8 cellular contexts compared by ENCODE assay signal in genomic region chr3:177337548-177338331, GRCh38.
DNase-seq lines count a peak whose midpoint lies in the region; ATAC-seq and TF ChIP-seq lines count a peak whose summit lies in the region.

No MANE protein-coding gene starts in this region.

- intact Hi-C loops in CD4-positive, alpha-beta memory T cell (cut with micrococcal nuclease), result no loop called here
- intact Hi-C loops in testis (cut with DNase I; ENCODE audit: low total_unique reads), result no loop called here

- H3K27ac ChIP-seq in CD4-positive, alpha-beta memory T cell (ENCODE audit: low read depth, low read length), result no peak overlapping the region
- H3K27ac ChIP-seq in testis, result no peak overlapping the region

- H3K9me3 ChIP-seq in CD4-positive, alpha-beta memory T cell (ENCODE audit: control insufficient read depth in 1 of 2, low read length in 2 of 2), result no peaks in the 10 kb centered on the region
- no peaks in the 10 kb centered on the region for H3K9me3 ChIP-seq in testis

- peaks cover 15 to 24% (median 19%) of the 10 kb centered on the region in 4 donors for H3K4me1 Mint-ChIP-seq in CD4-positive, alpha-beta memory T cell
- peaks cover 74% of the 10 kb centered on the region for H3K4me1 Mint-ChIP-seq in nephron

- H3K36me3 Mint-ChIP-seq in CD4-positive, alpha-beta memory T cell, result no peaks in the 10 kb centered on the region
- no peaks in the 10 kb centered on the region for H3K36me3 Mint-ChIP-seq in nephron (ENCODE audit: low read depth)

- peak overlapping the region in 1 of 8 donors; percentile 69 for H3K4me3 Mint-ChIP-seq in CD4-positive, alpha-beta memory T cell
- no peak overlapping the region for H3K4me3 Mint-ChIP-seq in nephron

- no peak overlapping the region for H3K4me3 ChIP-seq in CD4-positive, alpha-beta memory T cell (ENCODE audit: low read length in 2 of 2)
- no peak overlapping the region for H3K4me3 ChIP-seq in testis

- DNase-seq in CD4-positive, alpha-beta memory T cell, result peak in 2 of 5 donors; percentile 33 to 81
- DNase-seq in GM20000 (ENCODE audit: low spot score), result peak; percentile 50
- peak; percentile 74 to 82 for DNase-seq in activated T-cell treated with anti-CD3 and anti-CD28 coated beads, Interleukin-2, amount 50 U/mL, for 48 hours
- no peak for DNase-seq in NCI-H446 (lab: John Stamatoyannopoulos, UW)
- no peak for DNase-seq in testis
- DNase-seq in NCI-H2227 treated with DMSO at 0.1 percent for 48 hours (lab: John Stamatoyannopoulos, UW), result no peak

- 90 to 93% methylated on average over 9 of the region's 9 CpGs for WGBS in testis, 2 donors

- CTCF ChIA-PET in CD4-positive, alpha-beta memory T cell (lab: Charles Lee; ENCODE audit: partially characterized antibody), result interaction anchor here (0.6 kb wide), 1 partner anchor 22 kb away, joined by 4 read pairs; no protein-coding TSS in a partner anchor

- H3K4me1 ChIP-seq in CD4-positive, alpha-beta memory T cell (ENCODE audit: insufficient read depth, low read length), result peaks cover 16% of the 10 kb centered on the region
- no peaks in the 10 kb centered on the region for H3K4me1 ChIP-seq in testis

- H3K27me3 Mint-ChIP-seq in CD4-positive, alpha-beta memory T cell, result no peaks in the 10 kb centered on the region
- no peaks in the 10 kb centered on the region for H3K27me3 Mint-ChIP-seq in nephron (ENCODE audit: low read depth)

- no peak for TF ChIP-seq POLR2A in testis (IDR thresholded peaks at IDR 0.05)

- peak; percentile 76 for ATAC-seq in HG03571 (IDR thresholded peaks at IDR 0.05; ENCODE audit: unreplicated experiment)

- H3K36me3 ChIP-seq in CD4-positive, alpha-beta memory T cell (ENCODE audit: insufficient read depth, low read length), result no peaks in the 10 kb centered on the region
- no peaks in the 10 kb centered on the region for H3K36me3 ChIP-seq in testis (ENCODE audit: low read depth, missing control alignments)

- H3K27ac Mint-ChIP-seq in CD4-positive, alpha-beta memory T cell, result peak overlapping the region in 5 of 7 donors; percentile 18 to 64 (median 58)
- peak overlapping the region; percentile 77 to 87 (median 86) for H3K27ac Mint-ChIP-seq in nephron

- POLR2A ChIA-PET in CD4-positive, alpha-beta memory T cell (lab: Charles Lee; ENCODE audit: partially characterized antibody), result interaction anchor here (1.0 kb wide), 1 partner anchor 23 kb away, joined by 3 read pairs; no protein-coding TSS in a partner anchor

- TF ChIP-seq CTCF in GM20000 (IDR thresholded peaks at IDR 0.05; ENCODE audit: extremely low read depth, missing control alignments), result no peak
- TF ChIP-seq CTCF in nephron (IDR thresholded peaks at IDR 0.05; ENCODE audit: unreplicated experiment in 3 of 3), result no peak
- no peak for TF ChIP-seq CTCF in testis (IDR thresholded peaks at IDR 0.05)

- no peaks in the 10 kb centered on the region for H3K9me3 Mint-ChIP-seq in CD4-positive, alpha-beta memory T cell
- no peaks in the 10 kb centered on the region for H3K9me3 Mint-ChIP-seq in nephron

- H3K27me3 ChIP-seq in CD4-positive, alpha-beta memory T cell (ENCODE audit: insufficient read depth, low read length), result no peaks in the 10 kb centered on the region
- no peaks in the 10 kb centered on the region for H3K27me3 ChIP-seq in testis

Comparison
In these comparisons a context has a peak if more than half of its experiments do, and no peak if none do; other contexts are left out.
1. DNase-seq: peak in GM20000 (single experiment) and activated T-cell treated with anti-CD3 and anti-CD28 coated beads, Interleukin-2, amount 50 U/mL, for 48 hours (2 of 2); none in NCI-H446 (0 of 2), testis (single experiment) and NCI-H2227 treated with DMSO at 0.1 percent for 48 hours (single experiment).